1 cellular context compared by ENCODE assay signal in genomic region chr7:107913846-107914245, GRCh38.
TF ChIP-seq lines count a peak whose summit lies in the region.

No MANE protein-coding gene starts in this region.

TF ChIP-seq in WTC11, 78 proteins besides CTCF, POLR2A, EP300 and RAD21 (continued from another document):
- TF ChIP-seq AFF4 (CRISPR knock-in tag; IDR thresholded peaks at IDR 0.05; ENCODE audit: borderline replicate concordance) (no peak), CBFB (CRISPR knock-in tag; IDR thresholded peaks at IDR 0.05; ENCODE audit: low read depth) (no peak)
TF ChIP-seq in WTC11: peak in this region for 0.
